In the genomic region with DNA sequence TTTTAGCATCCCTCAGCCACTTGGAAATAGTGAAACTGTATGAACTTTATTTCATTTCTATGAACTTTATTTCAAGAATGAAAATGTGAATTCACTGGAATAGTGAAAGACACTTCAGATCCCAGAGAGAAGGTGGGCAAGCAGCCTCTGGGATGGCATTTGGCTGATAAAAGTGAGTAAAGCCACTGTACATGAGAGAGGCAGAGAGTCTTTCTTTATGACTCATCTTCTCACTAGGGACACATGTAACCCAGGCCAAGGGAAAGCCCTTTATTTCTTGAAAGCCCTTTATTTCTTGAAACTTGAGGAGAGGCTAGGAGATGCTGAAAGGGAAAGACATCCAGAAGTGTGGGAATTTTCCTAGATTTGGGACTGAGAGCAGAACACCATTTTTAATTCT, we compare ENCODE assay signal across 12 cellular contexts.
DNase-seq lines count a peak whose midpoint lies in the region; ATAC-seq and TF ChIP-seq lines count a peak whose summit lies in the region.
"Had no signal": no experiment of that assay in that cellular context is flagged by ENCODE, and none has a peak within 500 bp of the region (broad histone marks: within the 10 kb centered on the region; RNA-seq: fewer than 3 reads in every experiment).

No MANE protein-coding gene starts in this region.

- H3K27ac ChIP-seq in aorta (ENCODE audit: low read depth in 1 of 2, low read length in 2 of 2), result no peak overlapping the region
- H3K27ac ChIP-seq: skin epidermis, thoracic aorta had no signal

- DNase-seq in RPMI7951 (ENCODE audit: low read depth), result peak; percentile 70
- DNase-seq in stromal cell of bone marrow (ENCODE audit: low read depth), result peak; percentile 26
- DNase-seq in progenitor cell of endocrine pancreas (ENCODE audit: low spot score, unreplicated experiment), result no peak
- no peak for DNase-seq in central memory CD4-positive, alpha-beta T cell
- DNase-seq in aorta, result no peak
- DNase-seq: CD8-positive, alpha-beta T cell; NCI-H1436; NCI-H510A treated with DMSO at 0.1 percent for 48 hours had no signal

- intact Hi-C loops in aorta (cut with DNase I), result no loop called here

- no peaks in the 10 kb centered on the region for H3K36me3 ChIP-seq in aorta (ENCODE audit: control insufficient read depth in 1 of 2, insufficient read depth in 2 of 2, low read length in 1 of 2)
- H3K36me3 ChIP-seq: thoracic aorta had no signal

- no peak overlapping the region for H3K4me3 Mint-ChIP-seq in progenitor cell of endocrine pancreas (ENCODE audit: low read depth)
- H3K4me3 Mint-ChIP-seq: CD8-positive, alpha-beta T cell had no signal

- H3K36me3 Mint-ChIP-seq in progenitor cell of endocrine pancreas (ENCODE audit: insufficient read depth), result no peaks in the 10 kb centered on the region
- H3K36me3 Mint-ChIP-seq: CD8-positive, alpha-beta T cell had no signal

- peaks cover 4% of the 10 kb centered on the region for H3K9me3 ChIP-seq in aorta (ENCODE audit: control insufficient read depth, low read length)

- H3K4me3 ChIP-seq in aorta (ENCODE audit: low read length in 2 of 2), result no peak overlapping the region
- H3K4me3 ChIP-seq: skin epidermis, thoracic aorta had no signal

- no peaks in the 10 kb centered on the region for H3K27me3 ChIP-seq in aorta (ENCODE audit: control insufficient read depth in 1 of 2, insufficient read depth in 2 of 2, low read length in 1 of 2)

- peaks cover 28% of the 10 kb centered on the region for H3K9me3 Mint-ChIP-seq in progenitor cell of endocrine pancreas (ENCODE audit: low read depth)

- no peaks in the 10 kb centered on the region for H3K27me3 Mint-ChIP-seq in progenitor cell of endocrine pancreas

- H3K4me1 Mint-ChIP-seq in progenitor cell of endocrine pancreas (ENCODE audit: low read depth), result no peaks in the 10 kb centered on the region

- no peak overlapping the region for H3K27ac Mint-ChIP-seq in progenitor cell of endocrine pancreas
- H3K27ac Mint-ChIP-seq: CD8-positive, alpha-beta T cell had no signal

- ATAC-seq in GM18909 (IDR thresholded peaks at IDR 0.05; ENCODE audit: poor library complexity, unreplicated experiment), result peak; percentile 65
- ATAC-seq in HG02885 (IDR thresholded peaks at IDR 0.05; ENCODE audit: poor library complexity, unreplicated experiment), result peak; percentile 76
- ATAC-seq in aorta (ENCODE audit: low FRiP score), result no peak
- ATAC-seq: CD8-positive, alpha-beta T cell had no signal

- TF ChIP-seq CTCF in progenitor cell of endocrine pancreas (IDR thresholded peaks at IDR 0.05; ENCODE audit: unreplicated experiment), result no peak

- H3K4me1 ChIP-seq in aorta (ENCODE audit: control insufficient read depth in 1 of 2, insufficient read depth in 2 of 2, low read length in 2 of 2), result no peaks in the 10 kb centered on the region

Comparison
In these comparisons a context has a peak if more than half of its experiments do, and no peak if none do; other contexts are left out.
1. DNase-seq: peak in RPMI7951 (single experiment) and stromal cell of bone marrow (single experiment); none in progenitor cell of endocrine pancreas (single experiment), central memory CD4-positive, alpha-beta T cell (single experiment) and aorta (0 of 2).